2 cellular contexts compared by ENCODE assay signal in the genomic region with DNA sequence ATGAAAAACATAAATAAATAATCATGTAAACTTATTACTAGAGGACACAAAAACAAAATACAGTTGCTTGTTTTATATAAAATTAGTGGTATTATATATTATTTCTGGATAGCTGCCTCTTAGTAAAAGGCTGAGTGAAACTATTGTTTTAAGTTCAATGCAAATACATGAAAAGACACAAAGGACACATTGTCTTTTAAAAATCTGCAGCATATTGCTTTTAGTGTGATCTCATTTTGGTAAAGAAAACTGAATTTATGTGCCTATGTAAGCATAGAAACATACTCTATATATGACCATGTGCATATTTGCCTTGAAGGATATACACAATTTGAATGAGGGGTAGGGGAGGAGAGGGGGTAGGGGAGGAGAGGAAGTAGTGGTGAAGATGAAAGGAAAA.
TF ChIP-seq lines count a peak whose summit lies in the region.

No MANE protein-coding gene starts in this region.

TF ChIP-seq in HepG2, 621 proteins besides CTCF, POLR2A, EP300 and RAD21:
- TF ChIP-seq, protein P1, sequence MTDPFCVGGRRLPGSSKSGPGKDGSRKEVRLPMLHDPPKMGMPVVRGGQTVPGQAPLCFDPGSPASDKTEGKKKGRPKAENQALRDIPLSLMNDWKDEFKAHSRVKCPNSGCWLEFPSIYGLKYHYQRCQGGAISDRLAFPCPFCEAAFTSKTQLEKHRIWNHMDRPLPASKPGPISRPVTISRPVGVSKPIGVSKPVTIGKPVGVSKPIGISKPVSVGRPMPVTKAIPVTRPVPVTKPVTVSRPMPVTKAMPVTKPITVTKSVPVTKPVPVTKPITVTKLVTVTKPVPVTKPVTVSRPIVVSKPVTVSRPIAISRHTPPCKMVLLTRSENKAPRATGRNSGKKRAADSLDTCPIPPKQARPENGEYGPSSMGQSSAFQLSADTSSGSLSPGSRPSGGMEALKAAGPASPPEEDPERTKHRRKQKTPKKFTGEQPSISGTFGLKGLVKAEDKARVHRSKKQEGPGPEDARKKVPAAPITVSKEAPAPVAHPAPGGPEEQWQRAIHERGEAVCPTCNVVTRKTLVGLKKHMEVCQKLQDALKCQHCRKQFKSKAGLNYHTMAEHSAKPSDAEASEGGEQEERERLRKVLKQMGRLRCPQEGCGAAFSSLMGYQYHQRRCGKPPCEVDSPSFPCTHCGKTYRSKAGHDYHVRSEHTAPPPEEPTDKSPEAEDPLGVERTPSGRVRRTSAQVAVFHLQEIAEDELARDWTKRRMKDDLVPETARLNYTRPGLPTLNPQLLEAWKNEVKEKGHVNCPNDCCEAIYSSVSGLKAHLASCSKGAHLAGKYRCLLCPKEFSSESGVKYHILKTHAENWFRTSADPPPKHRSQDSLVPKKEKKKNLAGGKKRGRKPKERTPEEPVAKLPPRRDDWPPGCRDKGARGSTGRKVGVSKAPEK (CRISPR knock-in tag; IDR thresholded peaks at IDR 0.05; ENCODE audit: borderline replicate concordance) = no peak
- TF ChIP-seq RARA (CRISPR knock-in tag; IDR thresholded peaks at IDR 0.05) (no peak), FOSL1 (CRISPR knock-in tag; IDR thresholded peaks at IDR 0.05; ENCODE audit: borderline replicate concordance) (no peak), TCF12 (IDR thresholded peaks at IDR 0.05) (no peak), TCF12 (CRISPR knock-in tag; IDR thresholded peaks at IDR 0.05) (no peak)
- TF ChIP-seq, protein P2, sequence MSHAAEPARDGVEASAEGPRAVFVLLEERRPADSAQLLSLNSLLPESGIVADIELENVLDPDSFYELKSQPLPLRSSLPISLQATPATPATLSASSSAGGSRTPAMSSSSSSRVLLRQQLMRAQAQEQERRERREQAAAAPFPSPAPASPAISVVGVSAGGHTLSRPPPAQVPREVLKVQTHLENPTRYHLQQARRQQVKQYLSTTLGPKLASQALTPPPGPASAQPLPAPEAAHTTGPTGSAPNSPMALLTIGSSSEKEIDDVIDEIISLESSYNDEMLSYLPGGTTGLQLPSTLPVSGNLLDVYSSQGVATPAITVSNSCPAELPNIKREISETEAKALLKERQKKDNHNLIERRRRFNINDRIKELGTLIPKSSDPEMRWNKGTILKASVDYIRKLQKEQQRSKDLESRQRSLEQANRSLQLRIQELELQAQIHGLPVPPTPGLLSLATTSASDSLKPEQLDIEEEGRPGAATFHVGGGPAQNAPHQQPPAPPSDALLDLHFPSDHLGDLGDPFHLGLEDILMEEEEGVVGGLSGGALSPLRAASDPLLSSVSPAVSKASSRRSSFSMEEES (CRISPR knock-in tag; IDR thresholded peaks at IDR 0.05) = no peak

TF ChIP-seq in GM12878, 131 proteins besides CTCF, POLR2A, EP300 and RAD21:
- TF ChIP-seq ZBED1 (IDR thresholded peaks at IDR 0.05; ENCODE audit: borderline replicate concordance) = no peak
- no peak for TF ChIP-seq HDGF (IDR thresholded peaks at IDR 0.05)
- no peak for TF ChIP-seq PAX5 (IDR thresholded peaks at IDR 0.05; ENCODE audit: borderline replicate concordance, low read depth, low read length)
- TF ChIP-seq, protein P3, sequence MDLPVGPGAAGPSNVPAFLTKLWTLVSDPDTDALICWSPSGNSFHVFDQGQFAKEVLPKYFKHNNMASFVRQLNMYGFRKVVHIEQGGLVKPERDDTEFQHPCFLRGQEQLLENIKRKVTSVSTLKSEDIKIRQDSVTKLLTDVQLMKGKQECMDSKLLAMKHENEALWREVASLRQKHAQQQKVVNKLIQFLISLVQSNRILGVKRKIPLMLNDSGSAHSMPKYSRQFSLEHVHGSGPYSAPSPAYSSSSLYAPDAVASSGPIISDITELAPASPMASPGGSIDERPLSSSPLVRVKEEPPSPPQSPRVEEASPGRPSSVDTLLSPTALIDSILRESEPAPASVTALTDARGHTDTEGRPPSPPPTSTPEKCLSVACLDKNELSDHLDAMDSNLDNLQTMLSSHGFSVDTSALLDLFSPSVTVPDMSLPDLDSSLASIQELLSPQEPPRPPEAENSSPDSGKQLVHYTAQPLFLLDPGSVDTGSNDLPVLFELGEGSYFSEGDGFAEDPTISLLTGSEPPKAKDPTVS (IDR thresholded peaks at IDR 0.05; ENCODE audit: low read depth, low read length) = no peak
- no peak for TF ChIP-seq ZNF274 (IDR thresholded peaks at IDR 0.05; ENCODE audit: insufficient read depth, insufficient read length)
- TF ChIP-seq BMI1 (IDR thresholded peaks at IDR 0.05; ENCODE audit: borderline replicate concordance) = no peak
- TF ChIP-seq, protein P4, sequence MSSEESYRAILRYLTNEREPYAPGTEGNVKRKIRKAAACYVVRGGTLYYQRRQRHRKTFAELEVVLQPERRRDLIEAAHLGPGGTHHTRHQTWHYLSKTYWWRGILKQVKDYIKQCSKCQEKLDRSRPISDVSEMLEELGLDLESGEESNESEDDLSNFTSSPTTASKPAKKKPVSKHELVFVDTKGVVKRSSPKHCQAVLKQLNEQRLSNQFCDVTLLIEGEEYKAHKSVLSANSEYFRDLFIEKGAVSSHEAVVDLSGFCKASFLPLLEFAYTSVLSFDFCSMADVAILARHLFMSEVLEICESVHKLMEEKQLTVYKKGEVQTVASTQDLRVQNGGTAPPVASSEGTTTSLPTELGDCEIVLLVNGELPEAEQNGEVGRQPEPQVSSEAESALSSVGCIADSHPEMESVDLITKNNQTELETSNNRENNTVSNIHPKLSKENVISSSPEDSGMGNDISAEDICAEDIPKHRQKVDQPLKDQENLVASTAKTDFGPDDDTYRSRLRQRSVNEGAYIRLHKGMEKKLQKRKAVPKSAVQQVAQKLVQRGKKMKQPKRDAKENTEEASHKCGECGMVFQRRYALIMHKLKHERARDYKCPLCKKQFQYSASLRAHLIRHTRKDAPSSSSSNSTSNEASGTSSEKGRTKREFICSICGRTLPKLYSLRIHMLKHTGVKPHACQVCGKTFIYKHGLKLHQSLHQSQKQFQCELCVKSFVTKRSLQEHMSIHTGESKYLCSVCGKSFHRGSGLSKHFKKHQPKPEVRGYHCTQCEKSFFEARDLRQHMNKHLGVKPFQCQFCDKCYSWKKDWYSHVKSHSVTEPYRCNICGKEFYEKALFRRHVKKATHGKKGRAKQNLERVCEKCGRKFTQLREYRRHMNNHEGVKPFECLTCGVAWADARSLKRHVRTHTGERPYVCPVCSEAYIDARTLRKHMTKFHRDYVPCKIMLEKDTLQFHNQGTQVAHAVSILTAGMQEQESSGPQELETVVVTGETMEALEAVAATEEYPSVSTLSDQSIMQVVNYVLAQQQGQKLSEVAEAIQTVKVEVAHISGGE (CRISPR knock-in tag; IDR thresholded peaks at IDR 0.05) = no peak
